ENCODE assay signal across 8 cellular contexts in genomic region chr12:8081921-8082577, GRCh38. TPM values are rescaled to one million over a fixed set of nuclear protein-coding genes. Genes with fewer than 3 reads are reported as not detected.
DNase-seq lines count a peak whose midpoint lies in the region; ATAC-seq and TF ChIP-seq lines count a peak whose summit lies in the region.

NECAP1 (plus strand) TSS chr12:8082274; CDS start chr12:8082289, 15 bp downstream.

- H3K27ac Mint-ChIP-seq in GM23338 = peak within 1 kb of the TSS; percentile 95
- peak within 1 kb of the TSS; percentile 97 for H3K27ac Mint-ChIP-seq in activated T-helper 17 cell treated with anti-CD3 and anti-CD28 coated beads, Interleukin-2, amount 50 U/mL, for 72 hours
- peak within 1 kb of the TSS; percentile 92 to 100 (median 98) for H3K27ac Mint-ChIP-seq in naive thymus-derived CD4-positive, alpha-beta T cell
- peak within 1 kb of the TSS; percentile 97 for H3K27ac Mint-ChIP-seq in stimulated activated naive B cell treated with anti-CD40 and anti-IgM and Interleukin-4, amounts not matched to agents 10 μg/mL and 1 μg/mL and 100 μg/mL, for 72 hours

- H3K9me2 ChIP-seq in DOHH2 (replicated peaks; ENCODE audit: control insufficient read depth, low read length) = no peaks in the 10 kb centered on the region
- H3K9me2 ChIP-seq in GM23338 (ENCODE audit: insufficient read depth) = no peaks in the 10 kb centered on the region

- POLR2A ChIA-PET in RWPE1 (lab: Yijun Ruan, JAX; ENCODE audit: low non-redundant PET) = no interaction called here
- POLR2A ChIA-PET in naive thymus-derived CD4-positive, alpha-beta T cell (lab: Charles Lee) = interaction anchor here (0.6 to 10.0 kb wide), 9 partner anchors 16 to 256 kb away, joined by 3 to 178 read pairs (median 5); partner anchors contain the start of genes C3AR1 and FOXJ2

- H4K20me1 ChIP-seq in DOHH2 (ENCODE audit: control insufficient read depth, insufficient read depth, low read depth, low read length) = no peaks in the 10 kb centered on the region
- H4K20me1 ChIP-seq in GM23338 (replicated peaks; ENCODE audit: insufficient read depth) = no peaks in the 10 kb centered on the region; the same call in 1 of the 2 replicates
- no peaks in the 10 kb centered on the region for H4K20me1 ChIP-seq in fibroblast of lung (ENCODE audit: control insufficient read depth, extremely low read depth, insufficient read depth, low read length)

- peak within 1 kb of the TSS; percentile 87 for H3K4me2 ChIP-seq in DOHH2 (ENCODE audit: low read length)
- H3K4me2 ChIP-seq in GM23338 = peak within 1 kb of the TSS; percentile 92
- peak within 1 kb of the TSS; percentile 85 for H3K4me2 ChIP-seq in fibroblast of lung (ENCODE audit: extremely low read depth, insufficient read depth, low read length)

- ATAC-seq in GM23338 = peak; percentile 92
- peak; percentile 90 for ATAC-seq in activated T-helper 17 cell treated with anti-CD3 and anti-CD28 coated beads, Interleukin-2, amount 50 U/mL, for 72 hours (replicated peaks)
- ATAC-seq in naive thymus-derived CD4-positive, alpha-beta T cell = peak; percentile 93
- ATAC-seq in stimulated activated naive B cell treated with anti-CD40 and anti-IgM and Interleukin-4, amounts not matched to agents 10 μg/mL and 1 μg/mL and 100 μg/mL, for 72 hours (replicated peaks) = peak; percentile 89 to 93

- H3K36me3 ChIP-seq in DOHH2 (ENCODE audit: control insufficient read depth, low read length) (peaks cover 16% of the 10 kb centered on the region), GM23338 (ENCODE audit: insufficient read depth) (no peaks in the 10 kb centered on the region), fibroblast of lung (ENCODE audit: control insufficient read depth, insufficient read depth, low read length) (no peaks in the 10 kb centered on the region)
- H3K36me3 ChIP-seq in naive thymus-derived CD4-positive, alpha-beta T cell (ENCODE audit: control insufficient read depth in 2 of 3, insufficient read depth in 3 of 3, low read length in 3 of 3) = no peaks in the 10 kb centered on the region

- peak; percentile 99 for DNase-seq in GM23338 (ENCODE audit: low spot score)
- peak; percentile 95 for DNase-seq in LHCN-M2 (ENCODE audit: low read depth)
- DNase-seq in RWPE1 (ENCODE audit: low spot score) = peak; percentile 84
- DNase-seq in fibroblast of lung (ENCODE audit: low read depth in 2 of 2) = peak; percentile 96 to 97
- DNase-seq in naive thymus-derived CD4-positive, alpha-beta T cell = peak; percentile 85 to 98 (median 96)
- peak; percentile 96 for DNase-seq in stimulated activated naive B cell treated with anti-CD40 and anti-IgM and Interleukin-4, amounts not matched to agents 10 μg/mL and 1 μg/mL and 100 μg/mL, for 72 hours

- peak within 1 kb of the TSS; percentile 92 for H3K4me3 ChIP-seq in DOHH2 (ENCODE audit: low read length)
- peak within 1 kb of the TSS; percentile 83 for H3K4me3 ChIP-seq in GM23338
- H3K4me3 ChIP-seq in fibroblast of lung (replicated peaks in 1 of 4; ENCODE audit: control extremely low read depth in 1 of 4, insufficient read depth in 1 of 4, low read depth in 3 of 4, low read length in 4 of 4) = peak within 1 kb of the TSS; percentile 37 to 95 (median 72)
- H3K4me3 ChIP-seq in naive thymus-derived CD4-positive, alpha-beta T cell (ENCODE audit: low read length) = peak within 1 kb of the TSS; percentile 91

- peaks cover 8% of the 10 kb centered on the region for H3K27me3 Mint-ChIP-seq in GM23338 (ENCODE audit: insufficient read depth, low read depth, poor library complexity)
- no peaks in the 10 kb centered on the region for H3K27me3 Mint-ChIP-seq in activated T-helper 17 cell treated with anti-CD3 and anti-CD28 coated beads, Interleukin-2, amount 50 U/mL, for 72 hours
- H3K27me3 Mint-ChIP-seq in naive thymus-derived CD4-positive, alpha-beta T cell = no peaks in the 10 kb centered on the region
- H3K27me3 Mint-ChIP-seq in stimulated activated naive B cell treated with anti-CD40 and anti-IgM and Interleukin-4, amounts not matched to agents 10 μg/mL and 1 μg/mL and 100 μg/mL, for 72 hours = no peaks in the 10 kb centered on the region

- H3K4me1 ChIP-seq in DOHH2 (ENCODE audit: control insufficient read depth, low read length) = peaks cover 37% of the 10 kb centered on the region
- peaks cover 13% of the 10 kb centered on the region; the same call in 1 of the 2 replicates for H3K4me1 ChIP-seq in GM23338 (ENCODE audit: insufficient read depth)
- H3K4me1 ChIP-seq in fibroblast of lung (ENCODE audit: control insufficient read depth, extremely low read depth, insufficient read depth, low read length) = no peaks in the 10 kb centered on the region
- H3K4me1 ChIP-seq in naive thymus-derived CD4-positive, alpha-beta T cell (ENCODE audit: control insufficient read depth in 2 of 2, insufficient read depth in 2 of 2, low read length in 2 of 2) = peaks cover 27 to 58% of the 10 kb centered on the region in 2 donors

- H3F3A ChIP-seq in DOHH2 (ENCODE audit: control insufficient read depth, insufficient read depth) = peaks cover 6% of the 10 kb centered on the region; the same call in 1 of the 2 replicates
- H3F3A ChIP-seq in GM23338 (replicated peaks; ENCODE audit: low read depth) = no peaks in the 10 kb centered on the region

- H3K4me3 Mint-ChIP-seq in GM23338 = peak within 1 kb of the TSS; percentile 93
- peak within 1 kb of the TSS; percentile 93 for H3K4me3 Mint-ChIP-seq in activated T-helper 17 cell treated with anti-CD3 and anti-CD28 coated beads, Interleukin-2, amount 50 U/mL, for 72 hours
- H3K4me3 Mint-ChIP-seq in naive thymus-derived CD4-positive, alpha-beta T cell = peak within 1 kb of the TSS; percentile 86 to 99 (median 95)
- peak within 1 kb of the TSS; percentile 92 to 99 for H3K4me3 Mint-ChIP-seq in stimulated activated naive B cell treated with anti-CD40 and anti-IgM and Interleukin-4, amounts not matched to agents 10 μg/mL and 1 μg/mL and 100 μg/mL, for 72 hours

- intact Hi-C loops in naive thymus-derived CD4-positive, alpha-beta T cell (cut with micrococcal nuclease) = loop anchor here (1.0 to 10.0 kb wide), 13 partner anchors 16 to 1397 kb away; partner anchors contain the start of genes C3AR1 (in 2 of the 2), FOXJ2 (in 2 of the 2), PEX5 (in 2 of the 2) and ZNF384 (in 1 of the 2)

- peak within 1 kb of the TSS; percentile 51 for H3K9ac ChIP-seq in fibroblast of lung (ENCODE audit: insufficient read depth, low read length)

- no peaks in the 10 kb centered on the region; the same call in 2 of the 3 replicates for H3K36me3 Mint-ChIP-seq in GM23338 (ENCODE audit: low read depth)
- H3K36me3 Mint-ChIP-seq in activated T-helper 17 cell treated with anti-CD3 and anti-CD28 coated beads, Interleukin-2, amount 50 U/mL, for 72 hours (ENCODE audit: low read depth) = peaks cover 37% of the 10 kb centered on the region
- H3K36me3 Mint-ChIP-seq in naive thymus-derived CD4-positive, alpha-beta T cell = peaks cover 3 to 15% (median 4%) of the 10 kb centered on the region in 5 donors
- peaks cover 17 to 21% of the 10 kb centered on the region in 2 donors for H3K36me3 Mint-ChIP-seq in stimulated activated naive B cell treated with anti-CD40 and anti-IgM and Interleukin-4, amounts not matched to agents 10 μg/mL and 1 μg/mL and 100 μg/mL, for 72 hours

- H3K4me1 Mint-ChIP-seq in GM23338 = peaks cover 13% of the 10 kb centered on the region
- peaks cover 38% of the 10 kb centered on the region for H3K4me1 Mint-ChIP-seq in activated T-helper 17 cell treated with anti-CD3 and anti-CD28 coated beads, Interleukin-2, amount 50 U/mL, for 72 hours
- peaks cover 36 to 94% (median 61%) of the 10 kb centered on the region in 7 donors for H3K4me1 Mint-ChIP-seq in naive thymus-derived CD4-positive, alpha-beta T cell
- H3K4me1 Mint-ChIP-seq in stimulated activated naive B cell treated with anti-CD40 and anti-IgM and Interleukin-4, amounts not matched to agents 10 μg/mL and 1 μg/mL and 100 μg/mL, for 72 hours = peaks cover 29 to 46% of the 10 kb centered on the region in 2 donors

- no peaks in the 10 kb centered on the region for H3K27me3 ChIP-seq in DOHH2 (ENCODE audit: control insufficient read depth, low read length)
- H3K27me3 ChIP-seq in GM23338 (ENCODE audit: insufficient read depth) = no peaks in the 10 kb centered on the region
- H3K27me3 ChIP-seq in fibroblast of lung (ENCODE audit: control insufficient read depth, insufficient read depth, low read length) = no peaks in the 10 kb centered on the region
- no peaks in the 10 kb centered on the region for H3K27me3 ChIP-seq in naive thymus-derived CD4-positive, alpha-beta T cell (ENCODE audit: control insufficient read depth in 2 of 2, insufficient read depth in 2 of 2, low read length in 2 of 2)

- no peaks in the 10 kb centered on the region; the same call in 2 of the 3 replicates for H3K9me3 Mint-ChIP-seq in GM23338
- H3K9me3 Mint-ChIP-seq in activated T-helper 17 cell treated with anti-CD3 and anti-CD28 coated beads, Interleukin-2, amount 50 U/mL, for 72 hours = no peaks in the 10 kb centered on the region
- H3K9me3 Mint-ChIP-seq in naive thymus-derived CD4-positive, alpha-beta T cell = peaks cover 0 to 1% (median 0%) of the 10 kb centered on the region in 11 donors
- H3K9me3 Mint-ChIP-seq in stimulated activated naive B cell treated with anti-CD40 and anti-IgM and Interleukin-4, amounts not matched to agents 10 μg/mL and 1 μg/mL and 100 μg/mL, for 72 hours = no peaks in the 10 kb centered on the region

- TF ChIP-seq CTCF in DOHH2 (IDR thresholded peaks at IDR 0.05; ENCODE audit: low read depth, low read length, poor library complexity, severe bottlenecking) = no peak
- TF ChIP-seq CTCF in GM23338 (conservative IDR thresholded peaks at IDR 0.05; ENCODE audit: low read depth in 2 of 2) = no peak
- TF ChIP-seq CTCF in RWPE1 (conservative IDR thresholded peaks at IDR 0.05; ENCODE audit: low read depth) = no peak
- no peak for TF ChIP-seq CTCF in fibroblast of lung (conservative IDR thresholded peaks at IDR 0.05 in 1 of 2, IDR thresholded peaks at IDR 0.05 in 1 of 2; ENCODE audit: low read depth in 1 of 2, low read length in 2 of 2)

- peak within 1 kb of the TSS; percentile 86 for H3K27ac ChIP-seq in DOHH2 (ENCODE audit: low read depth, low read length)
- peak within 1 kb of the TSS; percentile 98 for H3K27ac ChIP-seq in GM23338 (ENCODE audit: low read depth)
- peak within 1 kb of the TSS; percentile 82 for H3K27ac ChIP-seq in RWPE1
- H3K27ac ChIP-seq in fibroblast of lung (ENCODE audit: insufficient read depth, low read length) = peak within 1 kb of the TSS; percentile 76
- peak within 1 kb of the TSS; percentile 94 for H3K27ac ChIP-seq in naive thymus-derived CD4-positive, alpha-beta T cell (ENCODE audit: low read depth, low read length)

- CTCF ChIA-PET in RWPE1 (lab: Yijun Ruan, JAX) = interaction anchor here (0.5 to 0.7 kb wide), 2 partner anchors 65 to 438 kb away, joined by 3 to 4 read pairs; no protein-coding TSS in a partner anchor
- CTCF ChIA-PET in naive thymus-derived CD4-positive, alpha-beta T cell (lab: Charles Lee) = no interaction called here

- H3K79me2 ChIP-seq in DOHH2 (ENCODE audit: control insufficient read depth, low read length) = peaks cover 65% of the 10 kb centered on the region
- peaks cover 42% of the 10 kb centered on the region for H3K79me2 ChIP-seq in GM23338 (replicated peaks; ENCODE audit: insufficient read depth)
- H3K79me2 ChIP-seq in fibroblast of lung (ENCODE audit: control insufficient read depth, insufficient read depth, low read length) = peaks cover 43% of the 10 kb centered on the region

- H3K9me3 ChIP-seq in DOHH2 (ENCODE audit: control insufficient read depth, insufficient read depth, low read length) (no peaks in the 10 kb centered on the region), fibroblast of lung (ENCODE audit: control insufficient read depth, insufficient read depth, low read depth, low read length) (no peaks in the 10 kb centered on the region)
- no peaks in the 10 kb centered on the region for H3K9me3 ChIP-seq in naive thymus-derived CD4-positive, alpha-beta T cell (ENCODE audit: control insufficient read depth in 2 of 3, low read length in 3 of 3)

- H2AFZ ChIP-seq in GM23338 = peak within 1 kb of the TSS; percentile 72
- peak within 1 kb of the TSS; percentile 90 for H2AFZ ChIP-seq in fibroblast of lung (ENCODE audit: low read length)

RNA-seq across cellular contexts. Expression of gene NECAP1, which starts in this region (rescaled TPM):
- 35.9 and 39.4 TPM in 2 replicates for total RNA-seq in GM23338 (2014; rRNA removed; shearing (Covaris generic))
- polyA plus RNA-seq in GM23338 (2016; fragmentation: Nextera tagmentation; extraction: Ambion mirVana) (18.6 and 19.3 TPM in 2 replicates), fibroblast of lung (31.0 and 37.9 TPM in 2 replicates)
- total RNA-seq in LHCN-M2 (2014; rRNA removed) (42.9 and 46.8 TPM in 2 replicates), fibroblast of lung (40.8 and 41.1 TPM in 2 replicates)
- 19.7 TPM for polyA plus RNA-seq in LHCN-M2 (2012)
- 10 to 100 TPM; 30.0 to 32.9 TPM for total RNA-seq in activated T-helper 17 cell treated with anti-CD3 and anti-CD28 coated beads, Interleukin-2, amount 50 U/mL, for 72 hours
- 17.3 and 21.0 TPM in 2 replicates for polyA plus RNA-seq in fibroblast of lung (2012)
- polyA minus RNA-seq in fibroblast of lung (ENCODE audit: low replicate concordance) = 23.0 and 25.8 TPM in 2 replicates
- total RNA-seq in naive thymus-derived CD4-positive, alpha-beta T cell = 10 to 100 TPM; 41.8 to 92.0 (median 56.7) TPM
- polyA plus RNA-seq in naive thymus-derived CD4-positive, alpha-beta T cell = 10 to 100 TPM; 22.5 to 23.9 TPM

Comparison
In these comparisons a context has a peak if more than half of its experiments do, and no peak if none do; other contexts are left out.
1. Peak in every context shown above with its lines: DNase-seq, ATAC-seq, H3K4me3 ChIP-seq and H3K27ac ChIP-seq.